ENCODE assay signal across 8 cellular contexts in the genomic region with DNA sequence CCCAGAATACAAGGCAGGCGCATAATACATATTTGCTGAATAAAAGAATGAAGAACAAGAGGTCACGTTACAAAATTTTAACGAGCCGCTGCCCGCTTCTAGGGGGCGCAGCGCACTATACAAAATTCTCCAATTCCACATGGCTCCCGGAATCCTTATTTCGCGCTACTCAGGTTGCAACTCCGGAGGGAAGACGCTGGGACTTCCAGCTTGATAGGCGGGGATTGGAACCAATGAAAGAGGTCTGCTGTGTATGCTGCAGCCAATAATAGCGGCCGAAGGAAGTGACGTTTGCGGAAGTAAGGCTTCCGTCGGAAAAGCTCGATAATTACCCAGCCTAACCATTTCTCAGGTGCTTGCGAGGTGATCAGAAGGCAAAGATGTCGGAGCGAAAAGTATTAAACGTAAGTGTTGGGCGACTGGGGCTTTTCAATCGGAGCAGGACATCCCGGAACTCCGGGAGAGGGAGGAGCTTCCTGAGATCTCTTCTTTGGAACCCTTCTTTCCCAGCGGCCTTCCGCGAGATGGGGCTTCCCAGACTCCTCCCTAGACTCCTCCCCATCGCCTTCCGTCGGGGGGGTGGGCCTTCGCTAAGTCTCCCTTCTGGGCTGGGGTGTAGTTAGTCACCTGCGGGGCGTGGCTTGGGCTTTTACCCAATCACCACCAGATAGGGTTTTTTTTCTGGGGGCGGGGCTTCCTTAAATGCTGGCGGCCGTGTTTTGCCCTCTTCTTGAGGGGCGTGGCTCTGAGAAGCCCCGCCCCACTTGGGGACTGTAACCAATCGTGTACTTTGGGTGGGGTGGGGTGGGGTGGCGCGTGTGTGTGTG. TPM values are rescaled to one million over a fixed set of nuclear protein-coding genes. Genes with fewer than 3 reads are reported as not detected.
DNase-seq lines count a peak whose midpoint lies in the region; ATAC-seq and TF ChIP-seq lines count a peak whose summit lies in the region.

A gene (plus strand): TSS at position 314 of the 827 bp plus-strand sequence. CDS start 67 bp downstream, at position 381.

- under 1% methylated on average over 30 of the region's 45 CpGs for WGBS in SK-N-SH (ENCODE audit: low lambda C conversion rate)
- WGBS in suprapubic skin = 0% methylated on average over 40 of the region's 45 CpGs

- no peaks in the 10 kb centered on the region for H4K20me1 ChIP-seq in SK-N-SH (ENCODE audit: insufficient read depth)

- H3K36me3 ChIP-seq in SK-N-SH (replicated peaks in 1 of 2; ENCODE audit: control insufficient read depth in 1 of 2, insufficient read depth in 2 of 2, low read length in 1 of 2) (peaks cover 5 to 6% of the 10 kb centered on the region in 2 experiments), suprapubic skin (peaks cover 34% of the 10 kb centered on the region)

- peaks cover 5% of the 10 kb centered on the region for H3F3A ChIP-seq in SK-N-SH (replicated peaks; ENCODE audit: insufficient read depth)

- H3K9ac ChIP-seq in SK-N-SH = peak within 1 kb of the TSS; percentile 83

- peak; percentile 59 for TF ChIP-seq RAD21 in SK-N-SH (IDR thresholded peaks at IDR 0.05; ENCODE audit: low read length)

- H3K9me2 ChIP-seq in SK-N-SH = no peaks in the 10 kb centered on the region

- H3K27me3 ChIP-seq in SK-N-SH (ENCODE audit: insufficient read depth) (no peaks in the 10 kb centered on the region), suprapubic skin (no peaks in the 10 kb centered on the region)

- H3K9me3 ChIP-seq in SK-N-SH (peaks cover under 1% of the 10 kb centered on the region; the same call in 1 of the 2 replicates), suprapubic skin (no peaks in the 10 kb centered on the region)

- TF ChIP-seq CTCF in GM10266 (IDR thresholded peaks at IDR 0.05; ENCODE audit: control insufficient read depth, insufficient read depth, low read depth, missing control alignments) (peak; percentile 58), SK-N-SH (IDR thresholded peaks at IDR 0.05) (peak; percentile 63), suprapubic skin (IDR thresholded peaks at IDR 0.05) (peak in 1 of 2 donors; percentile 28)

- H3K4me2 ChIP-seq in SK-N-SH = peak within 1 kb of the TSS; percentile 81

- CTCF ChIA-PET in SK-N-SH (lab: Yijun Ruan, JAX) = interaction anchor here (0.6 to 3.6 kb wide), 13 partner anchors 12 to 202 kb away, joined by 3 to 15 read pairs (median 4); no protein-coding TSS in a partner anchor

- DNase-seq in GM10266 (ENCODE audit: extremely low spot score) (peak; percentile 99), NCI-H1048 (lab: John Stamatoyannopoulos, UW) (peak; percentile 99), SK-N-SH (peak; percentile 98), globus pallidus (ENCODE audit: low spot score) (peak; percentile 96), nucleus accumbens (lab: John Stamatoyannopoulos, UW) (peak; percentile 73 to 97 (median 94)), suprapubic skin (ENCODE audit: low spot score in 2 of 2) (peak; percentile 99)
- peak; percentile 100 for DNase-seq in activated naive CD4-positive, alpha-beta T cell treated with anti-CD3 and anti-CD28 coated beads, Interleukin-2, amount 50 U/mL, for 16 hours

- TF ChIP-seq POLR2A in suprapubic skin (IDR thresholded peaks at IDR 0.05) = peak in 1 of 2 donors; percentile 30

- peaks cover 11% of the 10 kb centered on the region for H3K79me2 ChIP-seq in SK-N-SH (ENCODE audit: insufficient read depth)

- H3K4me3 ChIP-seq in SK-N-SH (ENCODE audit: low read depth in 2 of 2, low read length in 1 of 2) (peak within 1 kb of the TSS; percentile 61 to 75), suprapubic skin (peak within 1 kb of the TSS; percentile 72)

- TF ChIP-seq EP300 in SK-N-SH (IDR thresholded peaks at IDR 0.05; ENCODE audit: borderline replicate concordance in 1 of 2, low read depth in 1 of 2, low read length in 1 of 2) (peak; percentile 18 to 22; a peak in 1 of 4 replicates), suprapubic skin (IDR thresholded peaks at IDR 0.05) (no peak)

- POLR2A ChIA-PET in SK-N-SH (lab: Yijun Ruan, JAX) = interaction anchor here (0.6 to 1.6 kb wide), 9 partner anchors 13 to 288 kb away, joined by 3 to 8 read pairs (median 4); a partner anchor contains a TSS

- peak within 1 kb of the TSS; percentile 94 for H2AFZ ChIP-seq in SK-N-SH (ENCODE audit: low read depth)

- ATAC-seq in HG02588 (IDR thresholded peaks at IDR 0.05; ENCODE audit: unreplicated experiment) = peak; percentile 81

- H3K4me1 ChIP-seq in SK-N-SH (ENCODE audit: control insufficient read depth in 1 of 2, insufficient read depth in 2 of 2, low read depth in 1 of 2, low read length in 1 of 2) (peaks cover 0 to 7% of the 10 kb centered on the region in 2 experiments; a peak in 1 of 4 replicates), suprapubic skin (peaks cover 13% of the 10 kb centered on the region)

- H3K27ac ChIP-seq in SK-N-SH (ENCODE audit: low read depth in 2 of 2, low read length in 1 of 2) = peak within 1 kb of the TSS; percentile 93 to 97
- H3K27ac ChIP-seq in suprapubic skin = peak within 1 kb of the TSS; percentile 98

TF ChIP-seq in SK-N-SH, 30 proteins besides CTCF, POLR2A, EP300 and RAD21 (continues in another document):
- TF ChIP-seq TCF12 (IDR thresholded peaks at IDR 0.05) (peak; percentile 54; the same call in 1 of the 2 replicates), CHD2 (IDR thresholded peaks at IDR 0.05; ENCODE audit: low read length, partially characterized antibody) (peak; percentile 92), YY1 (IDR thresholded peaks at IDR 0.05; ENCODE audit: low read depth) (peak; percentile 74), GABPA (IDR thresholded peaks at IDR 0.05; ENCODE audit: low read depth) (peak; percentile 99), EZH2phosphoT487 (IDR thresholded peaks at IDR 0.05; ENCODE audit: borderline replicate concordance, low read depth) (no peak), TAF1 (IDR thresholded peaks at IDR 0.05; ENCODE audit: borderline replicate concordance, low read depth, low read length) (peak; percentile 70), RFX5 (IDR thresholded peaks at IDR 0.05; ENCODE audit: low read length) (peak; percentile 49; the same call in 1 of the 2 replicates), SMC3 (IDR thresholded peaks at IDR 0.05; ENCODE audit: low read depth, low read length) (no peak), MXI1 (IDR thresholded peaks at IDR 0.05; ENCODE audit: low read depth, low read length) (peak; percentile 94), ELF1 (IDR thresholded peaks at IDR 0.05) (peak; percentile 99), SIN3A (IDR thresholded peaks at IDR 0.05; ENCODE audit: borderline replicate concordance, low read depth, low read length) (peak; percentile 34; the same call in 1 of the 2 replicates)
- TF ChIP-seq, protein P1, sequence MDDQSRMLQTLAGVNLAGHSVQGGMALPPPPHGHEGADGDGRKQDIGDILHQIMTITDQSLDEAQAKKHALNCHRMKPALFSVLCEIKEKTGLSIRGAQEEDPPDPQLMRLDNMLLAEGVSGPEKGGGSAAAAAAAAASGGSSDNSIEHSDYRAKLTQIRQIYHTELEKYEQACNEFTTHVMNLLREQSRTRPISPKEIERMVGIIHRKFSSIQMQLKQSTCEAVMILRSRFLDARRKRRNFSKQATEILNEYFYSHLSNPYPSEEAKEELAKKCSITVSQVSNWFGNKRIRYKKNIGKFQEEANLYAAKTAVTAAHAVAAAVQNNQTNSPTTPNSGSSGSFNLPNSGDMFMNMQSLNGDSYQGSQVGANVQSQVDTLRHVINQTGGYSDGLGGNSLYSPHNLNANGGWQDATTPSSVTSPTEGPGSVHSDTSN (IDR thresholded peaks at IDR 0.05) = peak; percentile 100
- TF ChIP-seq, protein P2, sequence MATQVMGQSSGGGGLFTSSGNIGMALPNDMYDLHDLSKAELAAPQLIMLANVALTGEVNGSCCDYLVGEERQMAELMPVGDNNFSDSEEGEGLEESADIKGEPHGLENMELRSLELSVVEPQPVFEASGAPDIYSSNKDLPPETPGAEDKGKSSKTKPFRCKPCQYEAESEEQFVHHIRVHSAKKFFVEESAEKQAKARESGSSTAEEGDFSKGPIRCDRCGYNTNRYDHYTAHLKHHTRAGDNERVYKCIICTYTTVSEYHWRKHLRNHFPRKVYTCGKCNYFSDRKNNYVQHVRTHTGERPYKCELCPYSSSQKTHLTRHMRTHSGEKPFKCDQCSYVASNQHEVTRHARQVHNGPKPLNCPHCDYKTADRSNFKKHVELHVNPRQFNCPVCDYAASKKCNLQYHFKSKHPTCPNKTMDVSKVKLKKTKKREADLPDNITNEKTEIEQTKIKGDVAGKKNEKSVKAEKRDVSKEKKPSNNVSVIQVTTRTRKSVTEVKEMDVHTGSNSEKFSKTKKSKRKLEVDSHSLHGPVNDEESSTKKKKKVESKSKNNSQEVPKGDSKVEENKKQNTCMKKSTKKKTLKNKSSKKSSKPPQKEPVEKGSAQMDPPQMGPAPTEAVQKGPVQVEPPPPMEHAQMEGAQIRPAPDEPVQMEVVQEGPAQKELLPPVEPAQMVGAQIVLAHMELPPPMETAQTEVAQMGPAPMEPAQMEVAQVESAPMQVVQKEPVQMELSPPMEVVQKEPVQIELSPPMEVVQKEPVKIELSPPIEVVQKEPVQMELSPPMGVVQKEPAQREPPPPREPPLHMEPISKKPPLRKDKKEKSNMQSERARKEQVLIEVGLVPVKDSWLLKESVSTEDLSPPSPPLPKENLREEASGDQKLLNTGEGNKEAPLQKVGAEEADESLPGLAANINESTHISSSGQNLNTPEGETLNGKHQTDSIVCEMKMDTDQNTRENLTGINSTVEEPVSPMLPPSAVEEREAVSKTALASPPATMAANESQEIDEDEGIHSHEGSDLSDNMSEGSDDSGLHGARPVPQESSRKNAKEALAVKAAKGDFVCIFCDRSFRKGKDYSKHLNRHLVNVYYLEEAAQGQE (IDR thresholded peaks at IDR 0.05; ENCODE audit: low read depth, low read length) = peak; percentile 53
- TF ChIP-seq, protein P3, sequence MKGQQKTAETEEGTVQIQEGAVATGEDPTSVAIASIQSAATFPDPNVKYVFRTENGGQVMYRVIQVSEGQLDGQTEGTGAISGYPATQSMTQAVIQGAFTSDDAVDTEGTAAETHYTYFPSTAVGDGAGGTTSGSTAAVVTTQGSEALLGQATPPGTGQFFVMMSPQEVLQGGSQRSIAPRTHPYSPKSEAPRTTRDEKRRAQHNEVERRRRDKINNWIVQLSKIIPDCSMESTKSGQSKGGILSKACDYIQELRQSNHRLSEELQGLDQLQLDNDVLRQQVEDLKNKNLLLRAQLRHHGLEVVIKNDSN (IDR thresholded peaks at IDR 0.05; ENCODE audit: borderline replicate concordance, low read depth) = peak; percentile 43; the same call in 1 of the 2 replicates

RNA-seq across cellular contexts. Expression of the gene that starts here (rescaled TPM):
- 25.3 and 29.0 TPM in 2 replicates for polyA plus RNA-seq in SK-N-SH (2012; rRNA removed)
- 19.2 and 22.0 TPM in 2 replicates for polyA plus RNA-seq in SK-N-SH (2012; cell fraction: cytosol; rRNA removed)
- 18.9 and 21.1 TPM in 2 replicates for polyA plus RNA-seq in SK-N-SH (2012; cell fraction: nucleus; rRNA removed)
- total RNA-seq in suprapubic skin = 10 to 100 TPM; 23.3 to 34.3 (median 26.9) TPM

Comparison
In these comparisons a context has a peak if more than half of its experiments do, and no peak if none do; other contexts are left out.
1. Peak in every context shown above with its lines: DNase-seq, ATAC-seq, H3K4me3 ChIP-seq and H3K27ac ChIP-seq.